Comparison of ENCODE assay signal across 1 cellular context in the genomic region with DNA sequence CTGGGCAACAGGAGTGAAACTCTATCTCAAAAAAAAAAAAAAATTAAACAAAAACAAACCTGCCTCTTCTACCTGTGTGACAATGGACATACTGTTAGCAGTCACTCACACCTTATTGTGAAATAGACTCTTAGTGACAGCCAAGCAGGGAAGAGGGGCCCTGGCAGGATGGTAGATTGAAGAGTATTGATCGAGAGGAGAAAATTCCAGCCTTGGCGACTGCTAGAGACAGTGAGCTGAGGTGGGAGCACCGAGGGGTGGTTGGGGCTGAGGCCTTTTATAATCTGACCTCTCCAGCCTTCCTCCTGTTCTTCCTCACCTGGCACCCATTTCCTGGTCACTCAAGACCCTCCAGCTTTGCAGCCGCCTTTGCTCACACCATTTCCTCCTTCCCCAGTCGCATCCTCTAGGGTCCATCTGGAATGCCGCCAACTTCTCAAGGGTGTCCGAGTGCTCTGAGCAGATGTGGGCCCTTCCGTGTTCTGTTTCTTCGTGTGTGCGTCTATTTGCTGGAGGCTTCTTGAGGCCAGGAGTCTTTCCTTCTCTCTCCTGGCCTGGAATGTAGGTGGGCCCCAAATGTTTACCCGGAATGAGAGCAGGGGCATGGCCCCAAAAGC.
TF ChIP-seq lines count a peak whose summit lies in the region.

No MANE protein-coding gene starts in this region.

TF ChIP-seq in HepG2, 621 proteins besides CTCF, POLR2A, EP300 and RAD21 (continued from another document and continues in another):
- TF ChIP-seq, protein P1, sequence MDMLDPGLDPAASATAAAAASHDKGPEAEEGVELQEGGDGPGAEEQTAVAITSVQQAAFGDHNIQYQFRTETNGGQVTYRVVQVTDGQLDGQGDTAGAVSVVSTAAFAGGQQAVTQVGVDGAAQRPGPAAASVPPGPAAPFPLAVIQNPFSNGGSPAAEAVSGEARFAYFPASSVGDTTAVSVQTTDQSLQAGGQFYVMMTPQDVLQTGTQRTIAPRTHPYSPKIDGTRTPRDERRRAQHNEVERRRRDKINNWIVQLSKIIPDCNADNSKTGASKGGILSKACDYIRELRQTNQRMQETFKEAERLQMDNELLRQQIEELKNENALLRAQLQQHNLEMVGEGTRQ (IDR thresholded peaks at IDR 0.05; ENCODE audit: low read depth, low read length), result no peak
- TF ChIP-seq, protein P1 (CRISPR knock-in tag; IDR thresholded peaks at IDR 0.05; ENCODE audit: borderline replicate concordance), result no peak
- TF ChIP-seq RFX1 (IDR thresholded peaks at IDR 0.05), result no peak
- no peak for TF ChIP-seq MAFF (IDR thresholded peaks at IDR 0.05; ENCODE audit: low read depth, low read length)
- no peak for TF ChIP-seq ZNF121 (CRISPR knock-in tag; IDR thresholded peaks at IDR 0.05)
- TF ChIP-seq, protein P2, sequence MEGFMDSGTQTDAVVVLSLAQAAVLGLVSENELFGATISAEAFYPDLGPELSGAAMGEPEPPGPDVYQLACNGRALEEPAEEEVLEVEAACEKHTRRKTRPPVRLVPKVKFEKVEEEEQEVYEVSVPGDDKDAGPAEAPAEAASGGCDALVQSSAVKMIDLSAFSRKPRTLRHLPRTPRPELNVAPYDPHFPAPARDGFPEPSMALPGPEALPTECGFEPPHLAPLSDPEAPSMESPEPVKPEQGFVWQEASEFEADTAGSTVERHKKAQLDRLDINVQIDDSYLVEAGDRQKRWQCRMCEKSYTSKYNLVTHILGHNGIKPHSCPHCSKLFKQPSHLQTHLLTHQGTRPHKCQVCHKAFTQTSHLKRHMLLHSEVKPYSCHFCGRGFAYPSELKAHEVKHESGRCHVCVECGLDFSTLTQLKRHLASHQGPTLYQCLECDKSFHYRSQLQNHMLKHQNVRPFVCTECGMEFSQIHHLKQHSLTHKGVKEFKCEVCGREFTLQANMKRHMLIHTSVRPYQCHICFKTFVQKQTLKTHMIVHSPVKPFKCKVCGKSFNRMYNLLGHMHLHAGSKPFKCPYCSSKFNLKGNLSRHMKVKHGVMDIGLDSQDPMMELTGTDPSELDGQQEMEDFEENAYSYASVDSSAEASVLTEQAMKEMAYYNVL (CRISPR knock-in tag; IDR thresholded peaks at IDR 0.05; ENCODE audit: borderline replicate concordance), result peak; percentile 41; the same call in 1 of the 2 replicates
- TF ChIP-seq, protein P3, sequence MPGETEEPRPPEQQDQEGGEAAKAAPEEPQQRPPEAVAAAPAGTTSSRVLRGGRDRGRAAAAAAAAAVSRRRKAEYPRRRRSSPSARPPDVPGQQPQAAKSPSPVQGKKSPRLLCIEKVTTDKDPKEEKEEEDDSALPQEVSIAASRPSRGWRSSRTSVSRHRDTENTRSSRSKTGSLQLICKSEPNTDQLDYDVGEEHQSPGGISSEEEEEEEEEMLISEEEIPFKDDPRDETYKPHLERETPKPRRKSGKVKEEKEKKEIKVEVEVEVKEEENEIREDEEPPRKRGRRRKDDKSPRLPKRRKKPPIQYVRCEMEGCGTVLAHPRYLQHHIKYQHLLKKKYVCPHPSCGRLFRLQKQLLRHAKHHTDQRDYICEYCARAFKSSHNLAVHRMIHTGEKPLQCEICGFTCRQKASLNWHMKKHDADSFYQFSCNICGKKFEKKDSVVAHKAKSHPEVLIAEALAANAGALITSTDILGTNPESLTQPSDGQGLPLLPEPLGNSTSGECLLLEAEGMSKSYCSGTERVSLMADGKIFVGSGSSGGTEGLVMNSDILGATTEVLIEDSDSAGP (CRISPR knock-in tag; IDR thresholded peaks at IDR 0.05; ENCODE audit: borderline replicate concordance), result peak; percentile 5; the same call in 1 of the 2 replicates
- no peak for TF ChIP-seq ZNF24 (IDR thresholded peaks at IDR 0.05)
- TF ChIP-seq, protein P4, sequence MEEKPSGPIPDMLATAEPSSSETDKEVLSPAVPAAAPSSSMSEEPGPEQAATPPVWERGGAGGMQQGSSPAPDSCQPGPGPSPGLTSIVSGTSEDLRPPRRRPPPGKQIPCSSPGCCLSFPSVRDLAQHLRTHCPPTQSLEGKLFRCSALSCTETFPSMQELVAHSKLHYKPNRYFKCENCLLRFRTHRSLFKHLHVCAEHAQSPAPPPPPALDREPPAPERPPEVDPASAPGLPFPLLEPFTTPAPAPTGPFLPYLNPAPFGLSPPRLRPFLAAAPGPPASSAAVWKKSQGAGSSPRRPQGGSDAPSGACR (CRISPR knock-in tag; IDR thresholded peaks at IDR 0.05), result no peak
- no peak for TF ChIP-seq HOXA9 (CRISPR knock-in tag; IDR thresholded peaks at IDR 0.05; ENCODE audit: borderline replicate concordance)
- TF ChIP-seq MEF2D (CRISPR knock-in tag; IDR thresholded peaks at IDR 0.05), result no peak; the same call in 1 of the 2 replicates
- TF ChIP-seq, protein P5, sequence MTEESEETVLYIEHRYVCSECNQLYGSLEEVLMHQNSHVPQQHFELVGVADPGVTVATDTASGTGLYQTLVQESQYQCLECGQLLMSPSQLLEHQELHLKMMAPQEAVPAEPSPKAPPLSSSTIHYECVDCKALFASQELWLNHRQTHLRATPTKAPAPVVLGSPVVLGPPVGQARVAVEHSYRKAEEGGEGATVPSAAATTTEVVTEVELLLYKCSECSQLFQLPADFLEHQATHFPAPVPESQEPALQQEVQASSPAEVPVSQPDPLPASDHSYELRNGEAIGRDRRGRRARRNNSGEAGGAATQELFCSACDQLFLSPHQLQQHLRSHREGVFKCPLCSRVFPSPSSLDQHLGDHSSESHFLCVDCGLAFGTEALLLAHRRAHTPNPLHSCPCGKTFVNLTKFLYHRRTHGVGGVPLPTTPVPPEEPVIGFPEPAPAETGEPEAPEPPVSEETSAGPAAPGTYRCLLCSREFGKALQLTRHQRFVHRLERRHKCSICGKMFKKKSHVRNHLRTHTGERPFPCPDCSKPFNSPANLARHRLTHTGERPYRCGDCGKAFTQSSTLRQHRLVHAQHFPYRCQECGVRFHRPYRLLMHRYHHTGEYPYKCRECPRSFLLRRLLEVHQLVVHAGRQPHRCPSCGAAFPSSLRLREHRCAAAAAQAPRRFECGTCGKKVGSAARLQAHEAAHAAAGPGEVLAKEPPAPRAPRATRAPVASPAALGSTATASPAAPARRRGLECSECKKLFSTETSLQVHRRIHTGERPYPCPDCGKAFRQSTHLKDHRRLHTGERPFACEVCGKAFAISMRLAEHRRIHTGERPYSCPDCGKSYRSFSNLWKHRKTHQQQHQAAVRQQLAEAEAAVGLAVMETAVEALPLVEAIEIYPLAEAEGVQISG (CRISPR knock-in tag; IDR thresholded peaks at IDR 0.05), result no peak
- TF ChIP-seq, protein P6, sequence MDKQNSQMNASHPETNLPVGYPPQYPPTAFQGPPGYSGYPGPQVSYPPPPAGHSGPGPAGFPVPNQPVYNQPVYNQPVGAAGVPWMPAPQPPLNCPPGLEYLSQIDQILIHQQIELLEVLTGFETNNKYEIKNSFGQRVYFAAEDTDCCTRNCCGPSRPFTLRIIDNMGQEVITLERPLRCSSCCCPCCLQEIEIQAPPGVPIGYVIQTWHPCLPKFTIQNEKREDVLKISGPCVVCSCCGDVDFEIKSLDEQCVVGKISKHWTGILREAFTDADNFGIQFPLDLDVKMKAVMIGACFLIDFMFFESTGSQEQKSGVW (CRISPR knock-in tag; IDR thresholded peaks at IDR 0.05; ENCODE audit: borderline replicate concordance), result no peak
- no peak for TF ChIP-seq ZFP36L2 (CRISPR knock-in tag; IDR thresholded peaks at IDR 0.05)
- TF ChIP-seq, protein P7, sequence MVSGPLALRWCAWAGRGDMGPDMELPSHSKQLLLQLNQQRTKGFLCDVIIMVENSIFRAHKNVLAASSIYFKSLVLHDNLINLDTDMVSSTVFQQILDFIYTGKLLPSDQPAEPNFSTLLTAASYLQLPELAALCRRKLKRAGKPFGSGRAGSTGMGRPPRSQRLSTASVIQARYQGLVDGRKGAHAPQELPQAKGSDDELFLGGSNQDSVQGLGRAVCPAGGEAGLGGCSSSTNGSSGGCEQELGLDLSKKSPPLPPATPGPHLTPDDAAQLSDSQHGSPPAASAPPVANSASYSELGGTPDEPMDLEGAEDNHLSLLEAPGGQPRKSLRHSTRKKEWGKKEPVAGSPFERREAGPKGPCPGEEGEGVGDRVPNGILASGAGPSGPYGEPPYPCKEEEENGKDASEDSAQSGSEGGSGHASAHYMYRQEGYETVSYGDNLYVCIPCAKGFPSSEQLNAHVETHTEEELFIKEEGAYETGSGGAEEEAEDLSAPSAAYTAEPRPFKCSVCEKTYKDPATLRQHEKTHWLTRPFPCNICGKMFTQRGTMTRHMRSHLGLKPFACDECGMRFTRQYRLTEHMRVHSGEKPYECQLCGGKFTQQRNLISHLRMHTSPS (CRISPR knock-in tag; IDR thresholded peaks at IDR 0.05; ENCODE audit: low read depth), result 0 out of 2 replicates have a peak, but pooled peaks have one; percentile 27
- no peak for TF ChIP-seq ZNF326 (CRISPR knock-in tag; IDR thresholded peaks at IDR 0.05; ENCODE audit: borderline replicate concordance)
- TF ChIP-seq, protein P8, sequence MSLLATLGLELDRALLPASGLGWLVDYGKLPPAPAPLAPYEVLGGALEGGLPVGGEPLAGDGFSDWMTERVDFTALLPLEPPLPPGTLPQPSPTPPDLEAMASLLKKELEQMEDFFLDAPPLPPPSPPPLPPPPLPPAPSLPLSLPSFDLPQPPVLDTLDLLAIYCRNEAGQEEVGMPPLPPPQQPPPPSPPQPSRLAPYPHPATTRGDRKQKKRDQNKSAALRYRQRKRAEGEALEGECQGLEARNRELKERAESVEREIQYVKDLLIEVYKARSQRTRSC (CRISPR knock-in tag; IDR thresholded peaks at IDR 0.05; ENCODE audit: low read depth), result no peak
- no peak for TF ChIP-seq ZNF350 (CRISPR knock-in tag; IDR thresholded peaks at IDR 0.05; ENCODE audit: borderline replicate concordance, low read depth)
- TF ChIP-seq, protein P9, sequence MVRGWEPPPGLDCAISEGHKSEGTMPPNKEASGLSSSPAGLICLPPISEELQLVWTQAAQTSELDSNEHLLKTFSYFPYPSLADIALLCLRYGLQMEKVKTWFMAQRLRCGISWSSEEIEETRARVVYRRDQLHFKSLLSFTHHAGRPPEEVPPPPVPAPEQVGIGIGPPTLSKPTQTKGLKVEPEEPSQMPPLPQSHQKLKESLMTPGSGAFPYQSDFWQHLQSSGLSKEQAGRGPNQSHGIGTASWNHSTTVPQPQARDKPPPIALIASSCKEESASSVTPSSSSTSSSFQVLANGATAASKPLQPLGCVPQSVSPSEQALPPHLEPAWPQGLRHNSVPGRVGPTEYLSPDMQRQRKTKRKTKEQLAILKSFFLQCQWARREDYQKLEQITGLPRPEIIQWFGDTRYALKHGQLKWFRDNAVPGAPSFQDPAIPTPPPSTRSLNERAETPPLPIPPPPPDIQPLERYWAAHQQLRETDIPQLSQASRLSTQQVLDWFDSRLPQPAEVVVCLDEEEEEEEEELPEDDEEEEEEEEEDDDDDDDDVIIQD (CRISPR knock-in tag; IDR thresholded peaks at IDR 0.05; ENCODE audit: low read depth), result no peak
- peak; percentile 81 for TF ChIP-seq ZMYM3 (CRISPR knock-in tag; IDR thresholded peaks at IDR 0.05)
- no peak for TF ChIP-seq TBL1XR1 (IDR thresholded peaks at IDR 0.05; ENCODE audit: borderline replicate concordance, low read length, partially characterized antibody)
- TF ChIP-seq ZNF558 (CRISPR knock-in tag; IDR thresholded peaks at IDR 0.05; ENCODE audit: borderline replicate concordance), result no peak
- TF ChIP-seq GABPB1 (CRISPR knock-in tag; IDR thresholded peaks at IDR 0.05), result no peak; the same call in 1 of the 2 replicates
- TF ChIP-seq ZNF644 (CRISPR knock-in tag; IDR thresholded peaks at IDR 0.05; ENCODE audit: low read depth), result peak; percentile 49; the same call in 1 of the 2 replicates
- TF ChIP-seq ZNF781 (CRISPR knock-in tag; IDR thresholded peaks at IDR 0.05; ENCODE audit: borderline replicate concordance, not compliant biosample characterization), result no peak
- TF ChIP-seq ZNF652 (CRISPR knock-in tag; IDR thresholded peaks at IDR 0.05; ENCODE audit: borderline replicate concordance, low read depth), result no peak
- 0 out of 2 replicates have a peak, but pooled peaks have one; percentile 21 for TF ChIP-seq ZNF12 (CRISPR knock-in tag; IDR thresholded peaks at IDR 0.05)
- no peak for TF ChIP-seq ZNF562 (CRISPR knock-in tag; IDR thresholded peaks at IDR 0.05; ENCODE audit: borderline replicate concordance)
- TF ChIP-seq KLF11 (CRISPR knock-in tag; IDR thresholded peaks at IDR 0.05), result no peak
- peak; percentile 60 for TF ChIP-seq NR2F6 (IDR thresholded peaks at IDR 0.05)
- peak; percentile 71 for TF ChIP-seq NR2F6 (CRISPR knock-in tag; IDR thresholded peaks at IDR 0.05)
- TF ChIP-seq, protein P10, sequence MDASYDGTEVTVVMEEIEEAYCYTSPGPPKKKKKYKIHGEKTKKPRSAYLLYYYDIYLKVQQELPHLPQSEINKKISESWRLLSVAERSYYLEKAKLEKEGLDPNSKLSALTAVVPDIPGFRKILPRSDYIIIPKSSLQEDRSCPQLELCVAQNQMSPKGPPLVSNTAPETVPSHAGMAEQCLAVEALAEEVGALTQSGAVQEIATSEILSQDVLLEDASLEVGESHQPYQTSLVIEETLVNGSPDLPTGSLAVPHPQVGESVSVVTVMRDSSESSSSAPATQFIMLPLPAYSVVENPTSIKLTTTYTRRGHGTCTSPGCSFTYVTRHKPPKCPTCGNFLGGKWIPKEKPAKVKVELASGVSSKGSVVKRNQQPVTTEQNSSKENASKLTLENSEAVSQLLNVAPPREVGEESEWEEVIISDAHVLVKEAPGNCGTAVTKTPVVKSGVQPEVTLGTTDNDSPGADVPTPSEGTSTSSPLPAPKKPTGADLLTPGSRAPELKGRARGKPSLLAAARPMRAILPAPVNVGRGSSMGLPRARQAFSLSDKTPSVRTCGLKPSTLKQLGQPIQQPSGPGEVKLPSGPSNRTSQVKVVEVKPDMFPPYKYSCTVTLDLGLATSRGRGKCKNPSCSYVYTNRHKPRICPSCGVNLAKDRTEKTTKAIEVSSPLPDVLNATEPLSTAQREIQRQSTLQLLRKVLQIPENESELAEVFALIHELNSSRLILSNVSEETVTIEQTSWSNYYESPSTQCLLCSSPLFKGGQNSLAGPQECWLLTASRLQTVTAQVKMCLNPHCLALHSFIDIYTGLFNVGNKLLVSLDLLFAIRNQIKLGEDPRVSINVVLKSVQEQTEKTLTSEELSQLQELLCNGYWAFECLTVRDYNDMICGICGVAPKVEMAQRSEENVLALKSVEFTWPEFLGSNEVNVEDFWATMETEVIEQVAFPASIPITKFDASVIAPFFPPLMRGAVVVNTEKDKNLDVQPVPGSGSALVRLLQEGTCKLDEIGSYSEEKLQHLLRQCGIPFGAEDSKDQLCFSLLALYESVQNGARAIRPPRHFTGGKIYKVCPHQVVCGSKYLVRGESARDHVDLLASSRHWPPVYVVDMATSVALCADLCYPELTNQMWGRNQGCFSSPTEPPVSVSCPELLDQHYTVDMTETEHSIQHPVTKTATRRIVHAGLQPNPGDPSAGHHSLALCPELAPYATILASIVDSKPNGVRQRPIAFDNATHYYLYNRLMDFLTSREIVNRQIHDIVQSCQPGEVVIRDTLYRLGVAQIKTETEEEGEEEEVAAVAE (CRISPR knock-in tag; IDR thresholded peaks at IDR 0.05; ENCODE audit: borderline replicate concordance), result no peak
- no peak for TF ChIP-seq YY1 (IDR thresholded peaks at IDR 0.05; ENCODE audit: insufficient read depth, insufficient replicate concordance, low read depth, low read length)
- TF ChIP-seq ZNF776 (CRISPR knock-in tag; IDR thresholded peaks at IDR 0.05), result no peak
- no peak for TF ChIP-seq SNAPC2 (CRISPR knock-in tag; IDR thresholded peaks at IDR 0.05)
- no peak for TF ChIP-seq ZNF235 (CRISPR knock-in tag; IDR thresholded peaks at IDR 0.05; ENCODE audit: borderline replicate concordance)
- TF ChIP-seq PAX8 (CRISPR knock-in tag; IDR thresholded peaks at IDR 0.05; ENCODE audit: borderline replicate concordance), result no peak
- no peak for TF ChIP-seq YEATS2 (CRISPR knock-in tag; IDR thresholded peaks at IDR 0.05; ENCODE audit: borderline replicate concordance)
- no peak for TF ChIP-seq ZKSCAN8 (CRISPR knock-in tag; IDR thresholded peaks at IDR 0.05; ENCODE audit: borderline replicate concordance)
